In the genomic region with DNA sequence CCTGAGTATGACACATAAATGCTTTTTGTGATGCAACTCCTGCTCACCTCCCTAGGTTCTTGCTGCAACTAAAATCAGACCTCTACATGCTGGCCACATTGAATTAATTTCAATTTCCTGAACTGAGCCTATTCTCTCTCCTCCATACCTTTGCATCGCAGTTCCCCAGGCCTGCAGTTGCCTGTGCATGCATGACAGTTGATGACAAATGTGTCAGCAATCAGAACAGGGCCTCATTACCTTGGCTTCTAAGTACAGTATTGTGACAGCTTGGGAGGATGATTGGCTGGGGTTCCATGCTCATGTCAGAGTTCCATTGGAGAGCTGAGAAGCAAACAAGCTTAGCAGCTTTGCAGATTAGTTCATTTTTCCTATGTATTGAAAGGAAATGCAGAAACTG, we compare ENCODE assay signal across 1 cellular context.
TF ChIP-seq lines count a peak whose summit lies in the region.

No MANE protein-coding gene starts in this region.

TF ChIP-seq in HepG2, 621 proteins besides CTCF, POLR2A, EP300 and RAD21:
- TF ChIP-seq, protein P1, sequence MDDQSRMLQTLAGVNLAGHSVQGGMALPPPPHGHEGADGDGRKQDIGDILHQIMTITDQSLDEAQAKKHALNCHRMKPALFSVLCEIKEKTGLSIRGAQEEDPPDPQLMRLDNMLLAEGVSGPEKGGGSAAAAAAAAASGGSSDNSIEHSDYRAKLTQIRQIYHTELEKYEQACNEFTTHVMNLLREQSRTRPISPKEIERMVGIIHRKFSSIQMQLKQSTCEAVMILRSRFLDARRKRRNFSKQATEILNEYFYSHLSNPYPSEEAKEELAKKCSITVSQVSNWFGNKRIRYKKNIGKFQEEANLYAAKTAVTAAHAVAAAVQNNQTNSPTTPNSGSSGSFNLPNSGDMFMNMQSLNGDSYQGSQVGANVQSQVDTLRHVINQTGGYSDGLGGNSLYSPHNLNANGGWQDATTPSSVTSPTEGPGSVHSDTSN (CRISPR knock-in tag; IDR thresholded peaks at IDR 0.05; ENCODE audit: borderline replicate concordance): no peak
- TF ChIP-seq CEBPB (IDR thresholded peaks at IDR 0.05; ENCODE audit: borderline replicate concordance, low read depth, low read length) (peak; percentile 39; the same call in 1 of the 2 replicates), TRIM24 (CRISPR knock-in tag; IDR thresholded peaks at IDR 0.05) (no peak), ZNF572 (CRISPR knock-in tag; IDR thresholded peaks at IDR 0.05) (no peak), ZNF652 (CRISPR knock-in tag; IDR thresholded peaks at IDR 0.05; ENCODE audit: borderline replicate concordance, low read depth) (no peak)
